8 cellular contexts compared by ENCODE assay signal in genomic region chr19:38647368-38647965, GRCh38. TPM values are rescaled to one million over a fixed set of nuclear protein-coding genes. Genes with fewer than 3 reads are reported as not detected.
DNase-seq lines count a peak whose midpoint lies in the region; ATAC-seq lines count a peak whose summit lies in the region.

ACTN4 (plus strand) TSS chr19:38647649; CDS start chr19:38647746, 97 bp downstream.

- no peaks in the 10 kb centered on the region for H3K27me3 ChIP-seq in endocrine pancreas (ENCODE audit: control insufficient read depth, insufficient read depth, low read length)

- in situ Hi-C loops in Caki2 (cut with HindIII; ENCODE audit: low pct_unique_long_range_greater_than_20kb, low sequenced_read_pairs): no loop called here

- no peaks in the 10 kb centered on the region for H3K36me3 ChIP-seq in endocrine pancreas (ENCODE audit: control insufficient read depth, insufficient read depth, low read length)

- ATAC-seq in GM21381 (IDR thresholded peaks at IDR 0.05; ENCODE audit: unreplicated experiment): peak; percentile 86

- peak; percentile 99 for DNase-seq in Caki2 (ENCODE audit: low read depth)
- peak; percentile 73 to 100 (median 99) for DNase-seq in HUDEP-2 (lab: John Stamatoyannopoulos, UW; ENCODE audit: unreplicated experiment in 76 of 76)
- DNase-seq in NOMO-1 treated with dmso at 0.1 percent for 144 hours (lab: John Stamatoyannopoulos, UW; ENCODE audit: unreplicated experiment): peak; percentile 92
- peak; percentile 93 for DNase-seq in activated CD8-positive, alpha-beta memory T cell treated with anti-CD3 and anti-CD28 coated beads, Interleukin-2, amount 50 U/mL, for 1 hour (ENCODE audit: extremely low read depth)
- peak; percentile 100 for DNase-seq in mesenteric fat pad (ENCODE audit: low spot score)
- peak; percentile 99 for DNase-seq in stimulated activated CD8-positive, alpha-beta memory T cell treated with anti-CD3 and anti-CD28 coated beads, Interleukin-15, amount 100 ng/mL, for 1 hour (ENCODE audit: low read depth)

- H3K4me3 ChIP-seq in endocrine pancreas (ENCODE audit: control insufficient read depth, insufficient read depth, low read length): peak within 1 kb of the TSS; percentile 93

- peak within 1 kb of the TSS; percentile 98 for H3K9ac ChIP-seq in endocrine pancreas (ENCODE audit: control insufficient read depth, insufficient read depth, low read length)

- no peaks in the 10 kb centered on the region for H3K9me3 ChIP-seq in endocrine pancreas (ENCODE audit: control insufficient read depth, low read length)

- no peaks in the 10 kb centered on the region for H3K4me1 ChIP-seq in endocrine pancreas (ENCODE audit: control insufficient read depth, insufficient read depth, low read length)

RNA-seq across cellular contexts. Expression of gene ACTN4, which starts in this region (rescaled TPM):
- total RNA-seq in Caki2 (2014; rRNA removed; shearing (Covaris generic); ENCODE audit: low replicate concordance): 872 and 922 TPM in 2 replicates
- total RNA-seq in mesenteric fat pad: 431 TPM

Comparison
In these comparisons a context has a peak if more than half of its experiments do, and no peak if none do; other contexts are left out.
1. Peak in every context shown above with its lines: DNase-seq, ATAC-seq and H3K4me3 ChIP-seq.